In genomic region chr11:67376022-67376386, GRCh38 we compare ENCODE assay signal across 27 cellular contexts. TPM values are rescaled to one million over a fixed set of nuclear protein-coding genes. Genes with fewer than 3 reads are reported as not detected.
DNase-seq lines count a peak whose midpoint lies in the region; ATAC-seq, FAIRE-seq and TF ChIP-seq lines count a peak whose summit lies in the region.
"Had no signal": no experiment of that assay in that cellular context is flagged by ENCODE, and none has a peak within 500 bp of the region (broad histone marks: within the 10 kb centered on the region; RNA-seq: fewer than 3 reads in every experiment).

No MANE protein-coding gene starts in this region.

- TF ChIP-seq POLR2A in breast epithelium (IDR thresholded peaks at IDR 0.05) (no peak), uterus (IDR thresholded peaks at IDR 0.05) (no peak)

- H3K27me3 Mint-ChIP-seq in MCF 10A (ENCODE audit: insufficient read depth, unreplicated experiment), result no peaks in the 10 kb centered on the region
- H3K27me3 Mint-ChIP-seq in central memory CD8-positive, alpha-beta T cell, result no peaks in the 10 kb centered on the region
- H3K27me3 Mint-ChIP-seq in activated CD4-positive, alpha-beta T cell treated with anti-CD3 and anti-CD28 coated beads, Interleukin-2, amount 10 ng/mL, durations not matched to agents 7 days and 5 days, result peaks cover 54% of the 10 kb centered on the region
- H3K27me3 Mint-ChIP-seq: IgD-negative memory B cell had no signal

- H3K9me3 ChIP-seq in breast epithelium (no peaks in the 10 kb centered on the region), kidney (ENCODE audit: control insufficient read depth in 1 of 2, low read length in 2 of 2) (no peaks in the 10 kb centered on the region), uterus (no peaks in the 10 kb centered on the region), upper lobe of right lung (no peaks in the 10 kb centered on the region)
- H3K9me3 ChIP-seq: colonic mucosa, thoracic aorta had no signal

- no peak for ATAC-seq in central memory CD8-positive, alpha-beta T cell (replicated peaks; ENCODE audit: extremely low read depth, poor library complexity, severe bottlenecking)
- ATAC-seq in upper lobe of right lung, result no peak
- ATAC-seq: Right ventricle myocardium inferior, T-cell had no signal

- no peak overlapping the region for H3K27ac Mint-ChIP-seq in MCF 10A (ENCODE audit: low read depth, unreplicated experiment)
- peak overlapping the region; percentile 49 for H3K27ac Mint-ChIP-seq in central memory CD8-positive, alpha-beta T cell (ENCODE audit: low read depth)
- no peak overlapping the region for H3K27ac Mint-ChIP-seq in activated CD4-positive, alpha-beta T cell treated with anti-CD3 and anti-CD28 coated beads, Interleukin-2, amount 10 ng/mL, durations not matched to agents 7 days and 5 days
- H3K27ac Mint-ChIP-seq: activated CD4-positive, alpha-beta memory T cell treated with anti-CD3 and anti-CD28 coated beads for 36 hours had no signal

- TF ChIP-seq CTCF in breast epithelium (IDR thresholded peaks at IDR 0.05) (no peak), MCF 10A (IDR thresholded peaks at IDR 0.05; ENCODE audit: unreplicated experiment) (no peak), kidney (IDR thresholded peaks at IDR 0.05; ENCODE audit: borderline replicate concordance, extremely low read depth, insufficient read depth) (no peak), uterus (IDR thresholded peaks at IDR 0.05) (no peak), upper lobe of right lung (IDR thresholded peaks at IDR 0.05) (no peak)

- FAIRE-seq in kidney (lab: Jason Lieb, UNC), result no peak
- FAIRE-seq: islet of Langerhans had no signal

- H3K4me1 Mint-ChIP-seq in MCF 10A (ENCODE audit: insufficient read depth, unreplicated experiment), result peaks cover 48% of the 10 kb centered on the region
- peaks cover 26% of the 10 kb centered on the region for H3K4me1 Mint-ChIP-seq in central memory CD8-positive, alpha-beta T cell
- peaks cover 19% of the 10 kb centered on the region for H3K4me1 Mint-ChIP-seq in activated CD4-positive, alpha-beta T cell treated with anti-CD3 and anti-CD28 coated beads, Interleukin-2, amount 10 ng/mL, durations not matched to agents 7 days and 5 days

- H3K9me3 Mint-ChIP-seq in MCF 10A (ENCODE audit: unreplicated experiment), result no peaks in the 10 kb centered on the region
- no peaks in the 10 kb centered on the region for H3K9me3 Mint-ChIP-seq in central memory CD8-positive, alpha-beta T cell
- no peaks in the 10 kb centered on the region for H3K9me3 Mint-ChIP-seq in activated CD4-positive, alpha-beta T cell treated with anti-CD3 and anti-CD28 coated beads, Interleukin-2, amount 10 ng/mL, durations not matched to agents 7 days and 5 days
- H3K9me3 Mint-ChIP-seq: activated CD4-positive, alpha-beta memory T cell treated with anti-CD3 and anti-CD28 coated beads for 36 hours; IgD-negative memory B cell; T-cell had no signal

- H3K36me3 Mint-ChIP-seq in MCF 10A (ENCODE audit: insufficient read depth, unreplicated experiment), result peaks cover 13% of the 10 kb centered on the region
- peaks cover 7% of the 10 kb centered on the region for H3K36me3 Mint-ChIP-seq in central memory CD8-positive, alpha-beta T cell (ENCODE audit: insufficient read depth)
- H3K36me3 Mint-ChIP-seq in activated CD4-positive, alpha-beta T cell treated with anti-CD3 and anti-CD28 coated beads, Interleukin-2, amount 10 ng/mL, durations not matched to agents 7 days and 5 days (ENCODE audit: low read depth), result no peaks in the 10 kb centered on the region
- H3K36me3 Mint-ChIP-seq: activated CD4-positive, alpha-beta memory T cell treated with anti-CD3 and anti-CD28 coated beads for 36 hours; T-cell had no signal

- BruUV-seq in MCF 10A (replicated peaks; lab: Mats Ljungman, UMichigan), result no TSS peak

- no peaks in the 10 kb centered on the region for H3K27me3 ChIP-seq in breast epithelium
- H3K27me3 ChIP-seq in uterus, result no peaks in the 10 kb centered on the region
- no peaks in the 10 kb centered on the region for H3K27me3 ChIP-seq in upper lobe of right lung
- H3K27me3 ChIP-seq: colonic mucosa had no signal

- POLR2A ChIA-PET in MCF 10A (lab: Yijun Ruan, JAX), result interaction anchor here (0.7 to 1.8 kb wide), 2 partner anchors 10 to 16 kb away, joined by 3 to 4 read pairs; partner anchors contain the start of gene RAD9A
- POLR2A ChIA-PET in activated CD4-positive, alpha-beta T cell treated with anti-CD3 and anti-CD28 coated beads, Interleukin-2, amount 10 ng/mL, durations not matched to agents 7 days and 5 days (lab: Charles Lee), result no interaction called here

- no peak overlapping the region for H3K4me3 ChIP-seq in breast epithelium
- H3K4me3 ChIP-seq in kidney (ENCODE audit: low read length in 2 of 2), result no peak overlapping the region
- H3K4me3 ChIP-seq in uterus, result no peak overlapping the region
- H3K4me3 ChIP-seq in upper lobe of right lung, result no peak overlapping the region
- H3K4me3 ChIP-seq: colonic mucosa, GM23248, thoracic aorta had no signal

- CTCF ChIA-PET in MCF 10A (lab: Yijun Ruan, JAX), result interaction anchor here (0.5 to 19.3 kb wide), 4 partner anchors 16 to 1583 kb away, joined by 3 to 659 read pairs (median 4); partner anchors contain the start of genes POLD4 and RAD9A
- CTCF ChIA-PET in activated CD4-positive, alpha-beta T cell treated with anti-CD3 and anti-CD28 coated beads, Interleukin-2, amount 10 ng/mL, durations not matched to agents 7 days and 5 days (lab: Charles Lee), result interaction anchor here (0.7 to 38.4 kb wide), 3 partner anchors 10 to 30 kb away, joined by 3 to 841 read pairs (median 841); partner anchors contain the start of genes CLCF1, POLD4, PPP1CA and RAD9A

- intact Hi-C loops in breast epithelium (cut with DNase I; ENCODE audit: low total_unique reads) (no loop called here), MCF 10A (cut with micrococcal nuclease) (no loop called here), kidney (cut with DNase I) (no loop called here), uterus (cut with DNase I; ENCODE audit: low total_unique reads) (no loop called here), upper lobe of right lung (cut with DNase I) (no loop called here)

- no peaks in the 10 kb centered on the region for H3K36me3 ChIP-seq in breast epithelium
- H3K36me3 ChIP-seq in kidney (ENCODE audit: control insufficient read depth in 1 of 2, insufficient read depth in 2 of 2, low read length in 2 of 2), result no peaks in the 10 kb centered on the region
- no peaks in the 10 kb centered on the region for H3K36me3 ChIP-seq in uterus
- H3K36me3 ChIP-seq in upper lobe of right lung, result no peaks in the 10 kb centered on the region
- H3K36me3 ChIP-seq: colonic mucosa, thoracic aorta had no signal

- peak overlapping the region in 1 of 2 donors; percentile 26 for H3K9ac ChIP-seq in kidney (ENCODE audit: low read length in 2 of 2)
- H3K9ac ChIP-seq: GM23248 had no signal

- DNase-seq in breast epithelium (ENCODE audit: low spot score in 2 of 2), result no peak
- no peak for DNase-seq in MCF 10A (ENCODE audit: unreplicated experiment)
- no peak for DNase-seq in central memory CD8-positive, alpha-beta T cell (ENCODE audit: low spot score in 2 of 2)
- no peak for DNase-seq in kidney
- DNase-seq in uterus, result no peak
- no peak for DNase-seq in activated CD4-positive, alpha-beta T cell treated with anti-CD3 and anti-CD28 coated beads, Interleukin-2, amount 10 ng/mL, durations not matched to agents 7 days and 5 days
- no peak for DNase-seq in upper lobe of right lung
- DNase-seq in DMS 273 (lab: John Stamatoyannopoulos, UW; ENCODE audit: unreplicated experiment), result no peak
- DNase-seq: 8988T; activated CD4-positive, alpha-beta memory T cell treated with anti-CD3 and anti-CD28 coated beads for 36 hours; activated naive CD4-positive, alpha-beta T cell treated with anti-CD3 and anti-CD28 coated beads, Interleukin-2, amount 50 U/mL, for 16 hours; activated T-cell treated with anti-CD3 and anti-CD28 coated beads, Interleukin-2, amount 50 U/mL, for 1 hour; C1 segment of cervical spinal cord; colonic mucosa; erythroblast; GM23248; NCI-H187; NCI-H345; NK-92 treated with Interleukin-12 subunit alpha and Interleukin-12 subunit beta, amount 100 ng/mL, for 24 hours; T-cell had no signal

- H3K4me3 Mint-ChIP-seq in MCF 10A (ENCODE audit: unreplicated experiment), result no peak overlapping the region
- H3K4me3 Mint-ChIP-seq in central memory CD8-positive, alpha-beta T cell, result peak overlapping the region; percentile 38
- H3K4me3 Mint-ChIP-seq in activated CD4-positive, alpha-beta T cell treated with anti-CD3 and anti-CD28 coated beads, Interleukin-2, amount 10 ng/mL, durations not matched to agents 7 days and 5 days, result no peak overlapping the region
- H3K4me3 Mint-ChIP-seq: activated CD4-positive, alpha-beta memory T cell treated with anti-CD3 and anti-CD28 coated beads for 36 hours had no signal

- peaks cover 6 to 15% of the 10 kb centered on the region in 2 donors for H3K4me1 ChIP-seq in breast epithelium
- peaks cover 14 to 34% of the 10 kb centered on the region in 2 donors for H3K4me1 ChIP-seq in kidney (ENCODE audit: control insufficient read depth in 1 of 2, insufficient read depth in 1 of 2, low read depth in 1 of 2, low read length in 2 of 2)
- no peaks in the 10 kb centered on the region for H3K4me1 ChIP-seq in uterus
- H3K4me1 ChIP-seq in upper lobe of right lung, result peaks cover 26% of the 10 kb centered on the region

- H3K27ac ChIP-seq in breast epithelium (peak overlapping the region; percentile 91 to 96), kidney (ENCODE audit: low read depth in 2 of 2, low read length in 2 of 2) (peak overlapping the region; percentile 27 to 51), uterus (peak overlapping the region; percentile 92 to 99), upper lobe of right lung (no peak overlapping the region)
- H3K27ac ChIP-seq: colonic mucosa, GM23248, thoracic aorta, VCaP had no signal

RNA-seq across cellular contexts. Expression of gene CLCF1, which starts 2.6 kb away (rescaled TPM):
- total RNA-seq in breast epithelium (10 to 100 TPM in 2 of 3 donors, 1 to 10 TPM in 1; 3.2 to 11.1 (median 10.2) TPM), MCF 10A (2022) (5.8 and 7.0 TPM in 2 replicates), kidney (15.8 TPM), uterus (10 to 100 TPM in 1 of 4 donors, 1 to 10 TPM in 2, under 1 TPM in 1; 0.77 to 19.3 (median 7.4) TPM), upper lobe of right lung (4.0 TPM)
- 5.7 TPM for polyA plus RNA-seq in kidney (ENCODE audit: insufficient read depth, low read depth, low replicate concordance)
- under 1 TPM; 0.10 to 0.17 TPM for total RNA-seq in activated CD4-positive, alpha-beta T cell treated with anti-CD3 and anti-CD28 coated beads, Interleukin-2, amount 10 ng/mL, durations not matched to agents 7 days and 5 days

RNA-seq across cellular contexts. Expression of gene RAD9A, which starts 15.8 kb away (rescaled TPM):
- total RNA-seq in breast epithelium, result 10 to 100 TPM; 11.0 to 31.0 (median 24.6) TPM
- total RNA-seq in MCF 10A (2022), result 9.9 and 18.3 TPM in 2 replicates
- total RNA-seq in kidney, result 17.8 TPM
- polyA plus RNA-seq in kidney (ENCODE audit: insufficient read depth, low read depth, low replicate concordance), result 16.4 TPM
- total RNA-seq in uterus, result 10 to 100 TPM in 2 of 4 donors, 1 to 10 TPM in 2; 2.6 to 37.3 (median 11.6) TPM
- 10 to 100 TPM; 49.3 to 53.7 TPM for total RNA-seq in activated CD4-positive, alpha-beta T cell treated with anti-CD3 and anti-CD28 coated beads, Interleukin-2, amount 10 ng/mL, durations not matched to agents 7 days and 5 days
- 20.7 TPM for total RNA-seq in upper lobe of right lung

RNA-seq across cellular contexts. Expression of gene POLD4, which starts 22.7 kb away (rescaled TPM):
- total RNA-seq in breast epithelium (10 to 100 TPM; 48.7 to 91.5 (median 69.2) TPM), MCF 10A (2022) (54.8 and 79.9 TPM in 2 replicates), kidney (54.4 TPM), uterus (10 to 100 TPM in 3 of 4 donors, 1 to 10 TPM in 1; 8.7 to 65.6 (median 31.3) TPM), upper lobe of right lung (69.3 TPM)
- polyA plus RNA-seq in kidney (ENCODE audit: insufficient read depth, low read depth, low replicate concordance), result 174 TPM
- total RNA-seq in activated CD4-positive, alpha-beta T cell treated with anti-CD3 and anti-CD28 coated beads, Interleukin-2, amount 10 ng/mL, durations not matched to agents 7 days and 5 days, result 10 to 100 TPM; 52.7 to 53.7 TPM

RNA-seq across cellular contexts. Expression of gene PPP1CA, which starts 25.7 kb away (rescaled TPM):
- total RNA-seq in breast epithelium (10 to 100 TPM; 73.1 to 91.9 (median 76.7) TPM), MCF 10A (2022) (123 and 143 TPM in 2 replicates), kidney (155 TPM), uterus (100 to 1,000 TPM in 1 of 4 donors, 10 to 100 TPM in 3; 15.9 to 180 (median 77.1) TPM), upper lobe of right lung (134 TPM)
- 210 TPM for polyA plus RNA-seq in kidney (ENCODE audit: insufficient read depth, low read depth, low replicate concordance)
- 100 to 1,000 TPM; 301 to 331 TPM for total RNA-seq in activated CD4-positive, alpha-beta T cell treated with anti-CD3 and anti-CD28 coated beads, Interleukin-2, amount 10 ng/mL, durations not matched to agents 7 days and 5 days

RNA-seq across cellular contexts. Expression of gene TBC1D10C, which starts 27.9 kb away (rescaled TPM):
- total RNA-seq in breast epithelium (1 to 10 TPM in 2 of 3 donors, under 1 TPM in 1; 0.66 to 2.0 (median 1.6) TPM), MCF 10A (2022) (not detected in 2 replicates), kidney (13.9 TPM), uterus (1 to 10 TPM in 2 of 4 donors, not detected in 2; 1.3 to 2.5 TPM), upper lobe of right lung (26.8 TPM)
- polyA plus RNA-seq in kidney (ENCODE audit: insufficient read depth, low read depth, low replicate concordance), result 1.7 TPM
- total RNA-seq in activated CD4-positive, alpha-beta T cell treated with anti-CD3 and anti-CD28 coated beads, Interleukin-2, amount 10 ng/mL, durations not matched to agents 7 days and 5 days, result 100 to 1,000 TPM; 256 to 323 TPM
- total RNA-seq: GM23248, lung microvascular endothelial cell, renal cortical epithelial cell had no signal
- polyA plus RNA-seq: GM23248 had no signal
